In genomic region chr10:130487562-130487961, GRCh38 we compare ENCODE assay signal across 24 cellular contexts.
"Had no signal": no experiment of that assay in that cellular context is flagged by ENCODE, and none has a peak within 500 bp of the region (broad histone marks: within the 10 kb centered on the region; RNA-seq: fewer than 3 reads in every experiment).

No MANE protein-coding gene starts in this region.

- H3K9me3 ChIP-seq: esophagus squamous epithelium, heart right ventricle, left ventricle myocardium inferior, pancreas, right lobe of liver, upper lobe of right lung had no signal

- H3K4me3 ChIP-seq: esophagus squamous epithelium, heart right ventricle, left ventricle myocardium inferior, mucosa of descending colon, pancreas, right lobe of liver, skin epidermis, upper lobe of right lung had no signal

- H3K4me1 ChIP-seq: esophagus squamous epithelium, heart right ventricle, left ventricle myocardium inferior, pancreas, right lobe of liver, upper lobe of right lung had no signal

- H3K27me3 ChIP-seq: esophagus squamous epithelium, pancreas, right lobe of liver, upper lobe of right lung had no signal

- H3K36me3 ChIP-seq: esophagus squamous epithelium, heart right ventricle, left ventricle myocardium inferior, pancreas, right lobe of liver, upper lobe of right lung had no signal

- ATAC-seq: activated CD8-positive, alpha-beta T cell treated with anti-CD3 and anti-CD28 coated beads for 36 hours; activated naive CD8-positive, alpha-beta T cell treated with anti-CD3 and anti-CD28 coated beads, Interleukin-2, amount 50 U/mL, for 24 hours; heart right ventricle; mucosa of descending colon; natural killer cell treated with Interleukin-12 subunit alpha and Interleukin-12 subunit beta and Interleukin-15 and Interleukin-18, amount 100 ng/mL, for 72 hours; pancreas; right lobe of liver; stimulated activated naive CD8-positive, alpha-beta T cell treated with anti-CD3 and anti-CD28 coated beads, Interleukin-15, Interleukin-2, amounts not matched to agents 100 U/mL and 50 U/mL, for 24 hours; upper lobe of right lung had no signal

- FAIRE-seq: endometrium, pancreas had no signal

- DNase-seq: activated B cell treated with CpG ODN at 0.5 μM for 24 hours; activated CD4-positive, alpha-beta T cell treated with anti-CD3 and anti-CD28 coated beads, Interleukin-2, amount 50 U/mL, for 1 hour; activated CD8-positive, alpha-beta T cell treated with anti-CD3 and anti-CD28 coated beads for 36 hours; activated naive CD8-positive, alpha-beta T cell treated with anti-CD3 and anti-CD28 coated beads, Interleukin-2, amount 50 U/mL, for 24 hours; activated T-cell treated with anti-CD3 and anti-CD28 coated beads, Interleukin-2, amount 50 U/mL, for 48 hours; amygdala; central memory CD4-positive, alpha-beta T cell; esophagus squamous epithelium; foreskin melanocyte; heart right ventricle; left ventricle myocardium inferior; mucosa of descending colon; nucleus accumbens; pancreas; right lobe of liver; stimulated activated CD4-positive, alpha-beta T cell treated with anti-CD3 and anti-CD28 coated beads, Interleukin-12 subunit alpha, Interleukin-12 subunit beta, amount 100 ng/mL, for 4 hours; stimulated activated CD4-positive, alpha-beta T cell treated with anti-CD3 and anti-CD28 coated beads, Interleukin-4, amount 100 ng/mL, for 1 hour; stimulated activated naive CD8-positive, alpha-beta T cell treated with anti-CD3 and anti-CD28 coated beads, Interleukin-15, Interleukin-2, amounts not matched to agents 100 U/mL and 50 U/mL, for 24 hours; T-helper 1 cell had no signal

- H3K27ac ChIP-seq: epithelial cell of prostate, esophagus squamous epithelium, heart right ventricle, left ventricle myocardium inferior, pancreas, right lobe of liver, skin epidermis, upper lobe of right lung had no signal
